Comparison of ENCODE assay signal across 8 cellular contexts in genomic region chr6:41427642-41428401, GRCh38.
DNase-seq lines count a peak whose midpoint lies in the region; ATAC-seq and TF ChIP-seq lines count a peak whose summit lies in the region.

No MANE protein-coding gene starts in this region.

- H3K9me2 ChIP-seq in PC-3 (replicated peaks; ENCODE audit: low read length), result no peaks in the 10 kb centered on the region

- no peak overlapping the region for H3K4ac ChIP-seq in mesenchymal stem cell (ENCODE audit: low read depth in 1 of 2, low read length in 2 of 2)

- POLR2A ChIA-PET in PC-3 (lab: Charles Lee; ENCODE audit: unreplicated experiment), result interaction anchor here (0.6 kb wide), 1 partner anchor 30 kb away, joined by 3 read pairs; no protein-coding TSS in a partner anchor

- H3K27ac Mint-ChIP-seq in dendritic cell treated with granulocyte-macrophage colony-stimulating factor and Interleukin-4, amounts not matched to agents 40 ng/mL and 50 ng/mL, for 4 days, result no peak overlapping the region

- H2BK5ac ChIP-seq in mesenchymal stem cell (ENCODE audit: low read depth, low read length, poor library complexity, severe bottlenecking), result no peak overlapping the region

- H3K4me1 ChIP-seq in PC-3 (ENCODE audit: insufficient read depth, low read length) (peaks cover 23% of the 10 kb centered on the region; the same call in 1 of the 2 replicates), mesenchymal stem cell (ENCODE audit: control insufficient read depth, insufficient read depth, low read depth, low read length) (peaks cover 31% of the 10 kb centered on the region)

- peaks cover 43% of the 10 kb centered on the region for H3K27me3 Mint-ChIP-seq in dendritic cell treated with granulocyte-macrophage colony-stimulating factor and Interleukin-4, amounts not matched to agents 40 ng/mL and 50 ng/mL, for 4 days

- H3K18ac ChIP-seq in mesenchymal stem cell (ENCODE audit: low read depth in 1 of 2, low read length in 2 of 2), result peak overlapping the region in 1 of 2 experiments; percentile 48

- H3K4me2 ChIP-seq in PC-3 (ENCODE audit: low read length) (peak overlapping the region; percentile 96), mesenchymal stem cell (ENCODE audit: low read length, poor library complexity, severe bottlenecking) (peak overlapping the region; percentile 87)

- TF ChIP-seq CTCF in PC-3 (conservative IDR thresholded peaks at IDR 0.05; ENCODE audit: low read depth, low read length), result no peak

- no peak overlapping the region for H2BK120ac ChIP-seq in mesenchymal stem cell (ENCODE audit: low read depth, low read length)

- H3K27ac ChIP-seq in PC-3 (ENCODE audit: low read length), result no peak overlapping the region
- no peak overlapping the region for H3K27ac ChIP-seq in mesenchymal stem cell (ENCODE audit: low read length, poor library complexity, severe bottlenecking)
- peak overlapping the region; percentile 67 for H3K27ac ChIP-seq in substantia nigra (ENCODE audit: low read depth, low read length, poor library complexity, severe bottlenecking)

- no peaks in the 10 kb centered on the region for H4K20me1 ChIP-seq in PC-3 (ENCODE audit: low read length)

- H3K36me3 ChIP-seq in PC-3 (ENCODE audit: low read depth, low read length) (no peaks in the 10 kb centered on the region), mesenchymal stem cell (ENCODE audit: control insufficient read depth in 1 of 2, insufficient read depth in 2 of 2, low read depth in 1 of 2, low read length in 2 of 2) (no peaks in the 10 kb centered on the region)

- H3K9me3 Mint-ChIP-seq in dendritic cell treated with granulocyte-macrophage colony-stimulating factor and Interleukin-4, amounts not matched to agents 40 ng/mL and 50 ng/mL, for 4 days, result no peaks in the 10 kb centered on the region

- BruUV-seq in PC-3 (replicated peaks; lab: Mats Ljungman, UMichigan), result no TSS peak

- DNase-seq in activated effector memory CD4-positive, alpha-beta T cell treated with anti-CD3 and anti-CD28 coated beads, Interleukin-2, amount 50 U/mL, for 16 hours, result peak; percentile 67
- no peak for DNase-seq in activated effector memory CD4-positive, alpha-beta T cell treated with Interleukin-2 at 50 U/mL for 16 hours
- DNase-seq in PC-3 (peak; percentile 60), mesenchymal stem cell (no peak), substantia nigra (lab: John Stamatoyannopoulos, UW) (peak in 32 of 49 donors; percentile 13 to 77 (median 47)), GOT3 (lab: John Stamatoyannopoulos, UW) (no peak)

- H2AFZ ChIP-seq in PC-3 (ENCODE audit: low read length), result peak overlapping the region; percentile 92
- no peak overlapping the region for H2AFZ ChIP-seq in mesenchymal stem cell (ENCODE audit: low read depth, low read length)

- H3F3A ChIP-seq in PC-3 (ENCODE audit: low read length, unreplicated experiment), result no peaks in the 10 kb centered on the region

- H3K4me3 ChIP-seq in PC-3 (ENCODE audit: low read length) (peak overlapping the region; percentile 70), mesenchymal stem cell (ENCODE audit: insufficient read depth in 1 of 2, low read depth in 1 of 2, low read length in 2 of 2) (peak overlapping the region; percentile 47 to 59)

- H2AK5ac ChIP-seq in mesenchymal stem cell (ENCODE audit: low read length, severe bottlenecking), result no peak overlapping the region

- H3K79me2 ChIP-seq in PC-3 (ENCODE audit: low read length), result no peaks in the 10 kb centered on the region

- H3K23ac ChIP-seq in mesenchymal stem cell (ENCODE audit: low read length in 2 of 2), result peak overlapping the region in 1 of 2 experiments; percentile 83

- H4K8ac ChIP-seq in mesenchymal stem cell (ENCODE audit: low read length), result no peak overlapping the region

- H4K91ac ChIP-seq in mesenchymal stem cell (ENCODE audit: low read length), result no peak overlapping the region

- H3K9ac ChIP-seq in PC-3 (ENCODE audit: low read length) (peak overlapping the region; percentile 40; the same call in 1 of the 2 replicates), mesenchymal stem cell (ENCODE audit: low read length) (no peak overlapping the region)

- H3K79me1 ChIP-seq in mesenchymal stem cell (replicated peaks; ENCODE audit: low read length, poor library complexity, severe bottlenecking), result no peaks in the 10 kb centered on the region

- no peak overlapping the region for H2BK15ac ChIP-seq in mesenchymal stem cell (ENCODE audit: low read depth, poor library complexity, severe bottlenecking)

- intact Hi-C loops in PC-3 (cut with micrococcal nuclease), result no loop called here
- intact Hi-C loops in dendritic cell treated with granulocyte-macrophage colony-stimulating factor and Interleukin-4, amounts not matched to agents 40 ng/mL and 50 ng/mL, for 4 days (cut with micrococcal nuclease), result no loop called here

- peak; percentile 78 for ATAC-seq in PC-3
- ATAC-seq in GM21786 (IDR thresholded peaks at IDR 0.05; ENCODE audit: unreplicated experiment), result no peak

- no peak overlapping the region for H3K14ac ChIP-seq in mesenchymal stem cell (ENCODE audit: low read length in 2 of 2)

- peaks cover 17% of the 10 kb centered on the region for H3K4me1 Mint-ChIP-seq in dendritic cell treated with granulocyte-macrophage colony-stimulating factor and Interleukin-4, amounts not matched to agents 40 ng/mL and 50 ng/mL, for 4 days (ENCODE audit: low read depth)

- peak overlapping the region in 1 of 2 experiments; percentile 21 for H2BK12ac ChIP-seq in mesenchymal stem cell (ENCODE audit: low read length in 2 of 2)

- no peaks in the 10 kb centered on the region for H3K9me3 ChIP-seq in PC-3 (ENCODE audit: low read length)
- no peaks in the 10 kb centered on the region for H3K9me3 ChIP-seq in mesenchymal stem cell (ENCODE audit: control insufficient read depth, low read length)

- 3% methylated on average over 56 of the region's 78 CpGs for WGBS in mesenchymal stem cell

- H3K4me3 Mint-ChIP-seq in dendritic cell treated with granulocyte-macrophage colony-stimulating factor and Interleukin-4, amounts not matched to agents 40 ng/mL and 50 ng/mL, for 4 days, result peak overlapping the region; percentile 39

- CTCF ChIA-PET in PC-3 (lab: Charles Lee), result no interaction called here

- H3K36me3 Mint-ChIP-seq in dendritic cell treated with granulocyte-macrophage colony-stimulating factor and Interleukin-4, amounts not matched to agents 40 ng/mL and 50 ng/mL, for 4 days (ENCODE audit: low read depth), result no peaks in the 10 kb centered on the region

- H3K27me3 ChIP-seq in PC-3 (ENCODE audit: low read length) (no peaks in the 10 kb centered on the region), mesenchymal stem cell (ENCODE audit: control insufficient read depth in 1 of 2, insufficient read depth in 1 of 2, low read length in 2 of 2) (peaks cover 58 to 70% of the 10 kb centered on the region in 2 experiments)

Comparison
In these comparisons a context has a peak if more than half of its experiments do, and no peak if none do; other contexts are left out.
1. DNase-seq: peak in activated effector memory CD4-positive, alpha-beta T cell treated with anti-CD3 and anti-CD28 coated beads, Interleukin-2, amount 50 U/mL, for 16 hours (single experiment), PC-3 (single experiment) and substantia nigra (32 of 49); none in activated effector memory CD4-positive, alpha-beta T cell treated with Interleukin-2 at 50 U/mL for 16 hours (single experiment), mesenchymal stem cell (single experiment) and GOT3 (single experiment).